In the genomic region with DNA sequence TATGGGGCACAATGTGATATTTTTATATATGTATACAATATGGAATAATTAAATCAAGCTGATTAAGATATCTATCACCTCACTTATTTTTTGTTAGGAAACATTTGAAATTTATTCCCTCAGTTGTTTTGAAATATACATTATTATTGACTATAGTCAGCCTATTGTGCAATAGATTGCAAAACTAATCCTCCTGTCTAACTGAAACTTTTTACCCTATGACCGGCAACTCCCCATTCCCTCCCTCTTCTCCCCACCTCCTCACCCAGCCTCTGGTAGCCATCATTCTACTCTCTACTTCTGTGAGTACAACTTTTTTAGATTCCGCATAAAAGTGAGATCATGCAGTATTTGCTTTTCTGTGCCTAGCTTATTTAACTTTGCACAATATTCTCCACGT, we compare ENCODE assay signal across 29 cellular contexts.
DNase-seq lines count a peak whose midpoint lies in the region; ATAC-seq and TF ChIP-seq lines count a peak whose summit lies in the region.
"Had no signal": no experiment of that assay in that cellular context is flagged by ENCODE, and none has a peak within 500 bp of the region (broad histone marks: within the 10 kb centered on the region; RNA-seq: fewer than 3 reads in every experiment).

No MANE protein-coding gene starts in this region.

- no peak overlapping the region for H3K4me3 Mint-ChIP-seq in naive thymus-derived CD4-positive, alpha-beta T cell
- H3K4me3 Mint-ChIP-seq: activated CD4-positive, alpha-beta memory T cell treated with anti-CD3 and anti-CD28 coated beads, Interleukin-2, amount 10 ng/mL, durations not matched to agents 7 days and 5 days; CD8-positive, alpha-beta memory T cell; nephron; stimulated activated naive B cell treated with anti-CD40 and anti-IgM and Interleukin-4, amounts not matched to agents 10 μg/mL and 1 μg/mL and 100 μg/mL, for 72 hours; T-helper 2 cell treated with Interferon-gamma antibody and Interleukin-4, amounts not matched to agents 5 μg/mL and 100 μg/mL, for 36 hours had no signal

- H3K4me3 ChIP-seq in GM23248 (no peak overlapping the region), epithelial cell of esophagus (ENCODE audit: low read length) (no peak overlapping the region), neuronal stem cell (ENCODE audit: low read length in 2 of 2) (no peak overlapping the region)
- no peak overlapping the region for H3K4me3 ChIP-seq in naive thymus-derived CD4-positive, alpha-beta T cell (ENCODE audit: low read length)
- H3K4me3 ChIP-seq: Peyer's patch, SK-N-MC, thoracic aorta had no signal

- H4K8ac ChIP-seq in neuronal stem cell (ENCODE audit: low read depth, low read length): no peak overlapping the region

- 82 to 89% methylated on average over 3 of the region's 3 CpGs for WGBS in GM23248 (ENCODE audit: low coverage in 1 of 2, low lambda C conversion rate in 2 of 2, missing lambda C conversion rate in 2 of 2), 2 experiments
- WGBS in neuronal stem cell (ENCODE audit: extremely low coverage in 2 of 2, insufficient read length in 2 of 2, insufficient replicate concordance in 1 of 2), 2 donors: no CpG with 5 or more reads among the region's 3 CpGs

- no peak overlapping the region for H2BK15ac ChIP-seq in neuronal stem cell (ENCODE audit: low read length)

- no peak overlapping the region for H3K18ac ChIP-seq in neuronal stem cell (ENCODE audit: low read length)

- H3K4me2 ChIP-seq in GM23248 (ENCODE audit: unreplicated experiment) (no peak overlapping the region), neuronal stem cell (ENCODE audit: insufficient read depth, low read length, poor library complexity, severe bottlenecking) (no peak overlapping the region)

- H3K79me1 ChIP-seq in neuronal stem cell (ENCODE audit: low read depth, low read length): no peaks in the 10 kb centered on the region

- H3K23ac ChIP-seq in neuronal stem cell (ENCODE audit: low read depth, low read length, poor library complexity): no peak overlapping the region

- H3K4me1 ChIP-seq in GM23248 (ENCODE audit: insufficient read depth) (peaks cover 21% of the 10 kb centered on the region), neuronal stem cell (ENCODE audit: control insufficient read depth in 2 of 2, insufficient read depth in 1 of 2, low read depth in 1 of 2, low read length in 2 of 2) (no peaks in the 10 kb centered on the region)
- no peaks in the 10 kb centered on the region for H3K4me1 ChIP-seq in naive thymus-derived CD4-positive, alpha-beta T cell (ENCODE audit: control insufficient read depth in 2 of 2, insufficient read depth in 2 of 2, low read length in 2 of 2)
- H3K4me1 ChIP-seq: Peyer's patch had no signal

- no peak overlapping the region for H2BK120ac ChIP-seq in neuronal stem cell (ENCODE audit: low read depth, low read length)

- H3K27ac ChIP-seq in GM23248 (no peak overlapping the region), neuronal stem cell (replicated peaks; ENCODE audit: low read length) (no peak overlapping the region)
- no peak overlapping the region for H3K27ac ChIP-seq in naive thymus-derived CD4-positive, alpha-beta T cell (ENCODE audit: low read depth, low read length)
- H3K27ac ChIP-seq: Peyer's patch, SK-N-MC, thoracic aorta had no signal

- H3K4ac ChIP-seq in neuronal stem cell (ENCODE audit: low read length): no peak overlapping the region

- POLR2A ChIA-PET in naive thymus-derived CD4-positive, alpha-beta T cell (lab: Charles Lee): no interaction called here

- H3K27ac Mint-ChIP-seq in naive thymus-derived CD4-positive, alpha-beta T cell: no peak overlapping the region
- H3K27ac Mint-ChIP-seq: activated CD4-positive, alpha-beta memory T cell treated with anti-CD3 and anti-CD28 coated beads, Interleukin-2, amount 10 ng/mL, durations not matched to agents 7 days and 5 days; nephron; stimulated activated naive B cell treated with anti-CD40 and anti-IgM and Interleukin-4, amounts not matched to agents 10 μg/mL and 1 μg/mL and 100 μg/mL, for 72 hours; T-helper 2 cell treated with Interferon-gamma antibody and Interleukin-4, amounts not matched to agents 5 μg/mL and 100 μg/mL, for 36 hours had no signal

- H4K91ac ChIP-seq in neuronal stem cell (ENCODE audit: low read depth, low read length, poor library complexity): no peak overlapping the region

- in situ Hi-C loops in GM23248 (cut with MboI): no loop called here

- no peaks in the 10 kb centered on the region for H3K9me2 ChIP-seq in GM23248 (ENCODE audit: insufficient read depth)

- H3F3A ChIP-seq in GM23248 (ENCODE audit: insufficient read depth): peaks cover 19% of the 10 kb centered on the region

- peaks cover 6 to 37% (median 15%) of the 10 kb centered on the region in 5 donors for H3K36me3 Mint-ChIP-seq in naive thymus-derived CD4-positive, alpha-beta T cell

- no peaks in the 10 kb centered on the region for H4K20me1 ChIP-seq in GM23248 (ENCODE audit: insufficient read depth)

- H3K36me3 ChIP-seq in GM23248 (ENCODE audit: low read depth) (no peaks in the 10 kb centered on the region), neuronal stem cell (replicated peaks in 1 of 2; ENCODE audit: control insufficient read depth in 2 of 2, insufficient read depth in 2 of 2, low read length in 2 of 2) (no peaks in the 10 kb centered on the region)
- H3K36me3 ChIP-seq in naive thymus-derived CD4-positive, alpha-beta T cell (ENCODE audit: control insufficient read depth in 2 of 3, insufficient read depth in 3 of 3, low read length in 3 of 3): no peaks in the 10 kb centered on the region
- H3K36me3 ChIP-seq: Peyer's patch, thoracic aorta had no signal

- H3K79me2 ChIP-seq in GM23248 (ENCODE audit: insufficient read depth): no peaks in the 10 kb centered on the region

- DNase-seq in GM23248 (peak; percentile 43), NOMO-1 treated with dmso at 0.1 percent for 144 hours (lab: John Stamatoyannopoulos, UW; ENCODE audit: unreplicated experiment) (peak; percentile 32), epithelial cell of esophagus (ENCODE audit: low read depth) (peak; percentile 71), neuronal stem cell (ENCODE audit: low spot score) (no peak), NCI-H345 (lab: John Stamatoyannopoulos, UW) (no peak), COLO829 (ENCODE audit: low spot score) (no peak)
- DNase-seq in naive thymus-derived CD4-positive, alpha-beta T cell: no peak
- DNase-seq in activated naive CD4-positive, alpha-beta T cell treated with anti-CD3 and anti-CD28 coated beads, Interleukin-2, amount 50 U/mL, for 16 hours: no peak
- DNase-seq: activated CD4-positive, alpha-beta memory T cell treated with anti-CD3 and anti-CD28 coated beads, Interleukin-2, amount 10 ng/mL, durations not matched to agents 7 days and 5 days; activated CD4-positive, CD25-positive, alpha-beta regulatory T cell; activated gamma-delta T cell treated with Interleukin-2 at 50 U/mL for 16 hours; amygdala; CD8-positive, alpha-beta memory T cell; central memory CD4-positive, alpha-beta T cell; DMS79; glutamatergic neuron; H7; left cardiac atrium; midbrain; NCI-H774; Peyer's patch; posterior cingulate gyrus; stimulated activated CD4-positive, alpha-beta T cell treated with anti-CD3 and anti-CD28 coated beads, Interleukin-1b, Interleukin-23, amount 100 ng/mL, for 48 hours; stimulated activated naive B cell treated with anti-CD40 and anti-IgM and Interleukin-4, amounts not matched to agents 10 μg/mL and 1 μg/mL and 100 μg/mL, for 72 hours had no signal

- H3K9me3 ChIP-seq in GM23248 (ENCODE audit: low read depth): no peaks in the 10 kb centered on the region
- H3K9me3 ChIP-seq in naive thymus-derived CD4-positive, alpha-beta T cell (ENCODE audit: control insufficient read depth in 2 of 3, low read length in 3 of 3): peaks cover 0 to 18% (median 6%) of the 10 kb centered on the region in 3 experiments
- H3K9me3 ChIP-seq in neuronal stem cell (replicated peaks in 1 of 2; ENCODE audit: control insufficient read depth in 2 of 2, insufficient read depth in 1 of 2, low read depth in 1 of 2, low read length in 2 of 2): peaks cover 1 to 3% of the 10 kb centered on the region in 2 donors

- CTCF ChIA-PET in naive thymus-derived CD4-positive, alpha-beta T cell (lab: Charles Lee): no interaction called here

- no peaks in the 10 kb centered on the region for H3K27me3 Mint-ChIP-seq in naive thymus-derived CD4-positive, alpha-beta T cell
- H3K27me3 Mint-ChIP-seq: activated CD4-positive, alpha-beta memory T cell treated with anti-CD3 and anti-CD28 coated beads, Interleukin-2, amount 10 ng/mL, durations not matched to agents 7 days and 5 days; CD8-positive, alpha-beta memory T cell; stimulated activated naive B cell treated with anti-CD40 and anti-IgM and Interleukin-4, amounts not matched to agents 10 μg/mL and 1 μg/mL and 100 μg/mL, for 72 hours had no signal

- peaks cover 15 to 41% (median 27%) of the 10 kb centered on the region in 11 donors for H3K9me3 Mint-ChIP-seq in naive thymus-derived CD4-positive, alpha-beta T cell

- H3K14ac ChIP-seq in neuronal stem cell (ENCODE audit: low read length): no peak overlapping the region

- no peaks in the 10 kb centered on the region for H3K27me3 ChIP-seq in GM23248 (replicated peaks; ENCODE audit: insufficient read depth)
- H3K27me3 ChIP-seq in naive thymus-derived CD4-positive, alpha-beta T cell (ENCODE audit: control insufficient read depth in 2 of 2, insufficient read depth in 2 of 2, low read length in 2 of 2): no peaks in the 10 kb centered on the region
- no peaks in the 10 kb centered on the region for H3K27me3 ChIP-seq in neuronal stem cell (ENCODE audit: control insufficient read depth in 3 of 3, insufficient read depth in 3 of 3, low read depth in 1 of 3, low read length in 3 of 3)
- H3K27me3 ChIP-seq: Peyer's patch had no signal

- no peak for TF ChIP-seq CTCF in epithelial cell of esophagus (IDR thresholded peaks at IDR 0.05; ENCODE audit: insufficient read depth, low read depth, low read length, missing control alignments)

- no peak overlapping the region for H2BK5ac ChIP-seq in neuronal stem cell (ENCODE audit: low read length)

- peak; percentile 29 for ATAC-seq in naive thymus-derived CD4-positive, alpha-beta T cell
- ATAC-seq: esophagus mucosa; left cardiac atrium; stimulated activated naive B cell treated with anti-CD40 and anti-IgM and Interleukin-4, amounts not matched to agents 10 μg/mL and 1 μg/mL and 100 μg/mL, for 72 hours had no signal

- no peak overlapping the region for H2AK5ac ChIP-seq in neuronal stem cell (ENCODE audit: low read depth, low read length)

- H3K9ac ChIP-seq in GM23248: no peak overlapping the region
- H3K9ac ChIP-seq in neuronal stem cell (ENCODE audit: low read depth, low read length, poor library complexity): no peak overlapping the region

- peaks cover 3 to 16% (median 7%) of the 10 kb centered on the region in 7 donors for H3K4me1 Mint-ChIP-seq in naive thymus-derived CD4-positive, alpha-beta T cell

- H2AFZ ChIP-seq in GM23248 (no peak overlapping the region), neuronal stem cell (ENCODE audit: low read length) (no peak overlapping the region)

- intact Hi-C loops in naive thymus-derived CD4-positive, alpha-beta T cell (cut with micrococcal nuclease): no loop called here

- no peak overlapping the region for H2BK12ac ChIP-seq in neuronal stem cell (ENCODE audit: low read length)

Comparison
In these comparisons a context has a peak if more than half of its experiments do, and no peak if none do; other contexts are left out.
1. DNase-seq: peak in GM23248 (single experiment), NOMO-1 treated with dmso at 0.1 percent for 144 hours (single experiment) and epithelial cell of esophagus (single experiment); none in naive thymus-derived CD4-positive, alpha-beta T cell (0 of 9), neuronal stem cell (single experiment), NCI-H345 (single experiment), activated naive CD4-positive, alpha-beta T cell treated with anti-CD3 and anti-CD28 coated beads, Interleukin-2, amount 50 U/mL, for 16 hours (single experiment) and COLO829 (single experiment).